ENCODE assay signal across 28 cellular contexts in genomic region chr12:69578283-69578682, GRCh38. TPM values are rescaled to one million over a fixed set of nuclear protein-coding genes. Genes with fewer than 3 reads are reported as not detected.
DNase-seq lines count a peak whose midpoint lies in the region; ATAC-seq and TF ChIP-seq lines count a peak whose summit lies in the region.
"Had no signal": no experiment of that assay in that cellular context is flagged by ENCODE, and none has a peak within 500 bp of the region (broad histone marks: within the 10 kb centered on the region; RNA-seq: fewer than 3 reads in every experiment).

No MANE protein-coding gene starts in this region.

- H3K4me3 Mint-ChIP-seq in T-helper 17 cell: no peak overlapping the region
- H3K4me3 Mint-ChIP-seq in mesothelial cell of epicardium: no peak overlapping the region
- H3K4me3 Mint-ChIP-seq in HFFc6: no peak overlapping the region
- H3K4me3 Mint-ChIP-seq: CD8-positive, alpha-beta T cell had no signal

- H3K9me3 Mint-ChIP-seq in mesothelial cell of epicardium (no peaks in the 10 kb centered on the region), HFFc6 (no peaks in the 10 kb centered on the region)
- H3K9me3 Mint-ChIP-seq: CD8-positive, alpha-beta T cell had no signal

- intact Hi-C loops in head of caudate nucleus (cut with DNase I): loop anchor here (10.0 kb wide), 1 partner anchor 213 kb away; no protein-coding TSS in a partner anchor

- H3K36me3 Mint-ChIP-seq in T-helper 17 cell (ENCODE audit: low read depth) (peaks cover 7% of the 10 kb centered on the region), mesothelial cell of epicardium (peaks cover 12% of the 10 kb centered on the region), HFFc6 (ENCODE audit: low read depth) (peaks cover 18% of the 10 kb centered on the region)

- TF ChIP-seq CTCF in mesothelial cell of epicardium (IDR thresholded peaks at IDR 0.05; ENCODE audit: unreplicated experiment): no peak
- no peak for TF ChIP-seq CTCF in HFFc6 (IDR thresholded peaks at IDR 0.05)

- H3K4me1 Mint-ChIP-seq in T-helper 17 cell (peaks cover 7% of the 10 kb centered on the region), mesothelial cell of epicardium (no peaks in the 10 kb centered on the region), HFFc6 (ENCODE audit: low read depth) (peaks cover 32% of the 10 kb centered on the region)

- DNase-seq in SIG-M5 treated with dmso at 0.1 percent for 504 hours (lab: John Stamatoyannopoulos, UW; ENCODE audit: unreplicated experiment): peak; percentile 60
- DNase-seq in SIG-M5 (lab: John Stamatoyannopoulos, UW): no peak
- DNase-seq in NOMO-1 (lab: John Stamatoyannopoulos, UW; ENCODE audit: unreplicated experiment in 2 of 2): peak; percentile 8 to 20
- no peak for DNase-seq in T-helper 17 cell
- DNase-seq in mesothelial cell of epicardium (ENCODE audit: low spot score in 2 of 2, unreplicated experiment in 2 of 2): no peak
- no peak for DNase-seq in head of caudate nucleus
- no peak for DNase-seq in HFFc6
- no peak for DNase-seq in DMS 273 (lab: John Stamatoyannopoulos, UW; ENCODE audit: unreplicated experiment)
- DNase-seq: ACHN; C1 segment of cervical spinal cord; Calu3; CD8-positive, alpha-beta T cell; DMS53; GDM1; H7; KG1; NCI-H1092 treated with DMSO at 0.1 percent for 48 hours; NCI-H1436 treated with DMSO at 0.1 percent for 48 hours; NCI-H1930; NCI-H226; NCI-H510A treated with DMSO at 0.1 percent for 48 hours; NCI-H748 treated with DMSO at 0.1 percent for 48 hours; PC-3; Right ventricle myocardium superior had no signal

- H3K27me3 Mint-ChIP-seq in T-helper 17 cell (no peaks in the 10 kb centered on the region), mesothelial cell of epicardium (ENCODE audit: low read depth) (no peaks in the 10 kb centered on the region), HFFc6 (ENCODE audit: insufficient read depth) (peaks cover 2% of the 10 kb centered on the region)

- H3K27ac Mint-ChIP-seq in T-helper 17 cell (peak overlapping the region; percentile 39), mesothelial cell of epicardium (no peak overlapping the region), HFFc6 (no peak overlapping the region)
- H3K27ac Mint-ChIP-seq: CD8-positive, alpha-beta T cell had no signal

- no peak for ATAC-seq in T-helper 17 cell
- ATAC-seq: CD8-positive, alpha-beta T cell; HepG2; PC-3 had no signal

- no peaks in the 10 kb centered on the region for H3K9me3 ChIP-seq in T-helper 17 cell (ENCODE audit: control insufficient read depth, low read length, poor library complexity, severe bottlenecking)

RNA-seq across cellular contexts. Expression of gene CCT2, which starts 7.0 kb away (rescaled TPM):
- total RNA-seq in T-helper 17 cell: 100 to 1,000 TPM; 197 to 229 TPM
- 215 to 223 TPM (median 220 TPM) in 3 replicates for total RNA-seq in mesothelial cell of epicardium
- 100 to 1,000 TPM; 229 to 305 (median 232) TPM for total RNA-seq in HFFc6 (2021; fragmentation: NEBNext Ultra II Directional; extraction: Animal tissue kit (Norgen Biotek cat#: 25700))

RNA-seq across cellular contexts. Expression of gene LRRC10, which starts 32.4 kb away (rescaled TPM):
- not detected for total RNA-seq in T-helper 17 cell
- not detected in 3 replicates for total RNA-seq in mesothelial cell of epicardium
- not detected for total RNA-seq in HFFc6 (2021; fragmentation: NEBNext Ultra II Directional; extraction: Animal tissue kit (Norgen Biotek cat#: 25700))
- total RNA-seq: Calu3; CD8-positive, alpha-beta T cell; H7; HepG2; HT-29; PC-3; RPMI7951; T-helper 2 cell treated with Interferon-gamma antibody and Interleukin-4, amounts not matched to agents 100 ng/mL and 5 ng/mL, for 36 hours had no signal

Comparison
In these comparisons a context has a peak if more than half of its experiments do, and no peak if none do; other contexts are left out.
1. DNase-seq: peak in SIG-M5 treated with dmso at 0.1 percent for 504 hours (single experiment) and NOMO-1 (2 of 2); none in SIG-M5 (single experiment), T-helper 17 cell (0 of 3), mesothelial cell of epicardium (0 of 2), head of caudate nucleus (0 of 42), HFFc6 (single experiment) and DMS 273 (single experiment).